ENCODE assay signal across 20 cellular contexts in genomic region chr16:751152-752007, GRCh38. TPM values are rescaled to one million over a fixed set of nuclear protein-coding genes. Genes with fewer than 3 reads are reported as not detected.
DNase-seq lines count a peak whose midpoint lies in the region; ATAC-seq, FAIRE-seq and TF ChIP-seq lines count a peak whose summit lies in the region.
"Had no signal": no experiment of that assay in that cellular context is flagged by ENCODE, and none has a peak within 500 bp of the region (broad histone marks: within the 10 kb centered on the region; RNA-seq: fewer than 3 reads in every experiment).

No MANE protein-coding gene starts in this region.

- H3K9me3 ChIP-seq in cardiac muscle cell (ENCODE audit: low read depth) (no peaks in the 10 kb centered on the region), left ventricle myocardium inferior (replicated peaks) (no peaks in the 10 kb centered on the region), H1 (ENCODE audit: insufficient read depth in 2 of 2, low read depth in 1 of 2, low read length in 1 of 2) (0 out of 4 replicates have a peak, but pooled peaks cover 0 to 1% of the 10 kb centered on the region in 2 experiments), lower lobe of right lung (no peaks in the 10 kb centered on the region)
- H3K9me3 ChIP-seq: prostate gland had no signal

- 0 out of 2 replicates have a peak overlapping the region, but pooled peaks have one; percentile 72 for H2BK15ac ChIP-seq in H1 (ENCODE audit: low read length)

- H3K79me1 ChIP-seq in H1 (ENCODE audit: low read depth, low read length): no peaks in the 10 kb centered on the region

- H2BK20ac ChIP-seq in H1 (ENCODE audit: low read length): no peak overlapping the region

- CTCF ChIA-PET in H1 (lab: Charles Lee; ENCODE audit: partially characterized antibody): interaction anchor here (1.0 to 35.8 kb wide), 8 partner anchors 10 to 37 kb away, joined by 3 to 977 read pairs (median 12); partner anchors contain the start of genes ANTKMT, CCDC78, CHTF18 and CIAO3

- 0 out of 2 replicates have a peak overlapping the region, but pooled peaks have one; percentile 60 for H2BK12ac ChIP-seq in H1 (ENCODE audit: low read depth, low read length)

- H3K4me3 ChIP-seq in cardiac muscle cell (no peak overlapping the region), left ventricle myocardium inferior (no peak overlapping the region), H1 (ENCODE audit: extremely low read depth in 1 of 4, insufficient read depth in 2 of 4, low read depth in 3 of 4, low read length in 4 of 4) (no peak overlapping the region), lower lobe of right lung (no peak overlapping the region), lower leg skin (ENCODE audit: low read depth, poor library complexity, severe bottlenecking) (no peak overlapping the region)
- H3K4me3 ChIP-seq: prostate gland had no signal

- H3K4me1 Mint-ChIP-seq in immature natural killer cell: no peaks in the 10 kb centered on the region

- H4K8ac ChIP-seq in H1 (ENCODE audit: extremely low read depth, insufficient read depth, low read length): peak overlapping the region; percentile 45

- H2BK120ac ChIP-seq in H1 (replicated peaks; ENCODE audit: low read depth, low read length): no peak overlapping the region

- peak overlapping the region; percentile 66 for H3K27ac ChIP-seq in cardiac muscle cell
- H3K27ac ChIP-seq in left ventricle myocardium inferior (replicated peaks): no peak overlapping the region
- H3K27ac ChIP-seq in H1 (ENCODE audit: low read depth, low read length): no peak overlapping the region
- no peak overlapping the region for H3K27ac ChIP-seq in lower lobe of right lung

- POLR2A ChIA-PET in H1 (lab: Charles Lee; ENCODE audit: partially characterized antibody): interaction anchor here (0.8 to 2.2 kb wide), 10 partner anchors 10 to 45 kb away, joined by 3 to 8 read pairs (median 3); partner anchors contain the start of genes CHTF18, CIAO3, MSLN and RPUSD1

- FAIRE-seq in H1 (lab: Jason Lieb, UNC): no peak

- peaks cover 0 to 5% (median 2%) of the 10 kb centered on the region in 3 donors for H3K27me3 Mint-ChIP-seq in immature natural killer cell (ENCODE audit: low read depth in 3 of 3)
- H3K27me3 Mint-ChIP-seq: CD4-positive, CD25-positive, alpha-beta regulatory T cell had no signal

- H4K5ac ChIP-seq in H1 (ENCODE audit: insufficient read length, low read depth, low read length): no peak overlapping the region

- 0 out of 2 replicates have a peak overlapping the region, but pooled peaks have one; percentile 35 for H2BK5ac ChIP-seq in H1 (ENCODE audit: low read depth, low read length)

- H2AK5ac ChIP-seq in H1 (ENCODE audit: low read depth, low read length): no peak overlapping the region

- no peak overlapping the region for H3K27ac Mint-ChIP-seq in immature natural killer cell
- H3K27ac Mint-ChIP-seq: activated CD8-positive, alpha-beta T cell treated with anti-CD3 and anti-CD28 coated beads, Interleukin-2, amount 10 ng/mL, durations not matched to agents 7 days and 5 days; activated naive CD8-positive, alpha-beta T cell treated with anti-CD3 and anti-CD28 coated beads, Interleukin-2, amount 10 ng/mL, durations not matched to agents 7 days and 5 days; activated T-cell treated with anti-CD3 and anti-CD28 coated beads, Interleukin-2, amount 50 U/mL, for 72 hours; CD4-positive, CD25-positive, alpha-beta regulatory T cell; effector memory CD8-positive, alpha-beta T cell; HFFc6; type B pancreatic cell had no signal

- H3K36me3 ChIP-seq in cardiac muscle cell (no peaks in the 10 kb centered on the region), left ventricle myocardium inferior (no peaks in the 10 kb centered on the region), H1 (ENCODE audit: control insufficient read depth in 2 of 4, insufficient read depth in 4 of 4, low read length in 3 of 4) (no peaks in the 10 kb centered on the region), lower lobe of right lung (no peaks in the 10 kb centered on the region)
- H3K36me3 ChIP-seq: prostate gland had no signal

- peak overlapping the region; percentile 14 to 36; a peak in 3 of 4 replicates for H3K4me2 ChIP-seq in H1 (ENCODE audit: insufficient read depth in 1 of 2, low read depth in 2 of 2, low read length in 2 of 2)

- no peak overlapping the region for H3K4ac ChIP-seq in H1 (replicated peaks; ENCODE audit: insufficient read length, low read depth, low read length)

- H3K27me3 ChIP-seq in cardiac muscle cell (no peaks in the 10 kb centered on the region), left ventricle myocardium inferior (ENCODE audit: low read depth) (peaks cover 34% of the 10 kb centered on the region), H1 (replicated peaks in 1 of 4; ENCODE audit: control insufficient read depth in 3 of 4, extremely low read depth in 1 of 4, insufficient read depth in 3 of 4, low read length in 3 of 4) (no peaks in the 10 kb centered on the region), lower lobe of right lung (ENCODE audit: low read depth) (no peaks in the 10 kb centered on the region)

- WGBS in H1 (ENCODE audit: extremely low coverage in 1 of 2, insufficient coverage in 1 of 2, insufficient read length in 1 of 2, insufficient replicate concordance in 2 of 2, low coverage in 1 of 2, low lambda C conversion rate in 2 of 2, missing lambda C conversion rate in 1 of 2), 2 experiments: 80% methylated on average over 39 of the region's 39 CpGs; no CpG with 5 or more reads in 1 of the 2 experiments
- 50 to 60% methylated on average over 39 of the region's 39 CpGs for WGBS in lower leg skin, 2 donors

- H3K23ac ChIP-seq in H1 (ENCODE audit: insufficient read length): no peak overlapping the region

- H3K4me1 ChIP-seq in cardiac muscle cell (ENCODE audit: low read depth) (peaks cover 3% of the 10 kb centered on the region), left ventricle myocardium inferior (no peaks in the 10 kb centered on the region), H1 (replicated peaks in 1 of 4; ENCODE audit: control insufficient read depth in 3 of 4, insufficient read depth in 4 of 4, low read length in 3 of 4) (peaks cover 3 to 12% (median 5%) of the 10 kb centered on the region in 4 experiments; a peak in 5 of 7 replicates), lower lobe of right lung (no peaks in the 10 kb centered on the region)
- H3K4me1 ChIP-seq: prostate gland had no signal

- TF ChIP-seq CTCF in cardiac muscle cell (IDR thresholded peaks at IDR 0.05; ENCODE audit: low read depth, low read length) (no peak), left ventricle myocardium inferior (IDR thresholded peaks at IDR 0.05; ENCODE audit: borderline replicate concordance) (no peak), H1 (IDR thresholded peaks at IDR 0.05; ENCODE audit: control extremely low read depth in 1 of 3, insufficient read depth in 1 of 3, low read depth in 1 of 3, low read length in 3 of 3) (no peak), lower lobe of right lung (IDR thresholded peaks at IDR 0.05) (no peak), lower leg skin (IDR thresholded peaks at IDR 0.05) (no peak)

- no peaks in the 10 kb centered on the region for H3K23me2 ChIP-seq in H1 (ENCODE audit: low read depth, low read length)

- DNase-seq in cardiac muscle cell (ENCODE audit: low read depth in 1 of 2, low spot score in 1 of 2) (no peak), left ventricle myocardium inferior (no peak), H1 (ENCODE audit: low read depth in 1 of 2, low spot score in 2 of 2) (no peak), lower lobe of right lung (peak; percentile 49), lower leg skin (ENCODE audit: low spot score in 2 of 2) (no peak), immature natural killer cell (no peak), activated gamma-delta T cell (lab: John Stamatoyannopoulos, UW) (no peak)
- DNase-seq: ACHN; activated CD8-positive, alpha-beta T cell treated with anti-CD3 and anti-CD28 coated beads, Interleukin-2, amount 10 ng/mL, durations not matched to agents 7 days and 5 days; activated naive CD8-positive, alpha-beta T cell treated with anti-CD3 and anti-CD28 coated beads, Interleukin-2, amount 10 ng/mL, durations not matched to agents 7 days and 5 days; activated T-cell treated with anti-CD3 and anti-CD28 coated beads, Interleukin-2, amount 50 U/mL, for 72 hours; CD4-positive, CD25-positive, alpha-beta regulatory T cell; effector memory CD8-positive, alpha-beta T cell; HFFc6; NCI-H146; NK-92 treated with Interleukin-12 subunit alpha and Interleukin-12 subunit beta, amount 100 ng/mL, for 24 hours had no signal

- no peak overlapping the region for H3K4me3 Mint-ChIP-seq in immature natural killer cell
- H3K4me3 Mint-ChIP-seq: activated CD8-positive, alpha-beta T cell treated with anti-CD3 and anti-CD28 coated beads, Interleukin-2, amount 10 ng/mL, durations not matched to agents 7 days and 5 days; activated naive CD8-positive, alpha-beta T cell treated with anti-CD3 and anti-CD28 coated beads, Interleukin-2, amount 10 ng/mL, durations not matched to agents 7 days and 5 days; activated T-cell treated with anti-CD3 and anti-CD28 coated beads, Interleukin-2, amount 50 U/mL, for 72 hours; CD4-positive, CD25-positive, alpha-beta regulatory T cell; effector memory CD8-positive, alpha-beta T cell; HFFc6 had no signal

- no peak overlapping the region for H3K14ac ChIP-seq in H1 (ENCODE audit: insufficient read length)

- no peaks in the 10 kb centered on the region for H3K9me3 Mint-ChIP-seq in immature natural killer cell
- H3K9me3 Mint-ChIP-seq: activated naive CD8-positive, alpha-beta T cell treated with anti-CD3 and anti-CD28 coated beads, Interleukin-2, amount 10 ng/mL, durations not matched to agents 7 days and 5 days; activated T-cell treated with anti-CD3 and anti-CD28 coated beads, Interleukin-2, amount 50 U/mL, for 72 hours; HFFc6; type B pancreatic cell had no signal

- no peaks in the 10 kb centered on the region for H3K36me3 Mint-ChIP-seq in immature natural killer cell
- H3K36me3 Mint-ChIP-seq: activated naive CD8-positive, alpha-beta T cell treated with anti-CD3 and anti-CD28 coated beads, Interleukin-2, amount 10 ng/mL, durations not matched to agents 7 days and 5 days; CD4-positive, CD25-positive, alpha-beta regulatory T cell; type B pancreatic cell had no signal

- H2AFZ ChIP-seq in H1 (ENCODE audit: low read length): no peak overlapping the region

- H3K79me2 ChIP-seq in H1 (ENCODE audit: control insufficient read depth in 1 of 2, insufficient read depth in 2 of 2, low read length in 2 of 2): no peaks in the 10 kb centered on the region

- no peak for TF ChIP-seq EP300 in H1 (IDR thresholded peaks at IDR 0.05; ENCODE audit: borderline replicate concordance in 1 of 2, low read depth in 2 of 2, low read length in 2 of 2)

- H4K91ac ChIP-seq in H1 (replicated peaks; ENCODE audit: insufficient read length, low read length): no peak overlapping the region

- intact Hi-C loops in left ventricle myocardium inferior (cut with micrococcal nuclease) (no loop called here), lower lobe of right lung (cut with DNase I) (no loop called here), lower leg skin (cut with DNase I; ENCODE audit: low total_unique reads) (no loop called here)

- no peak overlapping the region for H3K9ac ChIP-seq in H1 (replicated peaks in 1 of 4; ENCODE audit: extremely low read depth in 1 of 4, low read depth in 3 of 4, low read length in 3 of 4)

- TF ChIP-seq RAD21 in H1 (IDR thresholded peaks at IDR 0.05 in 1 of 2, conservative IDR thresholded peaks at IDR 0.05 in 1 of 2; ENCODE audit: low read depth in 2 of 2, low read length in 2 of 2): no peak

- no peak overlapping the region for H3K56ac ChIP-seq in H1 (replicated peaks; ENCODE audit: insufficient read length, low read depth, low read length)

- no peak overlapping the region; the same call in 1 of the 2 replicates for H3K18ac ChIP-seq in H1 (ENCODE audit: extremely low read depth, low read length)

- TF ChIP-seq POLR2A in H1 (IDR thresholded peaks at IDR 0.05; ENCODE audit: control extremely low read depth in 1 of 2, low read depth in 2 of 2, low read length in 2 of 2) (no peak; a peak in 1 of 3 replicates), lower leg skin (IDR thresholded peaks at IDR 0.05) (no peak)

- ATAC-seq in lower lobe of right lung (peak; percentile 63 to 82), HG03432 (IDR thresholded peaks at IDR 0.05; ENCODE audit: unreplicated experiment) (no peak)
- ATAC-seq: activated CD8-positive, alpha-beta T cell treated with anti-CD3 and anti-CD28 coated beads, Interleukin-2, amount 10 ng/mL, durations not matched to agents 7 days and 5 days; activated T-cell treated with anti-CD3 and anti-CD28 coated beads, Interleukin-2, amount 50 U/mL, for 72 hours; effector memory CD8-positive, alpha-beta T cell had no signal

- H4K20me1 ChIP-seq in H1 (replicated peaks in 1 of 2; ENCODE audit: control insufficient read depth in 1 of 2, insufficient read depth in 2 of 2, low read length in 2 of 2): no peaks in the 10 kb centered on the region

RNA-seq across cellular contexts. Expression of gene MSLN, which starts 9.2 kb away (rescaled TPM):
- total RNA-seq in cardiac muscle cell (0.32 and 4.5 TPM in 2 replicates), left ventricle myocardium inferior (0.91 TPM), lower lobe of right lung (42.6 TPM), lower leg skin (1 to 10 TPM in 3 of 4 donors, not detected in 1; 1.1 to 4.3 (median 4.0) TPM)
- polyA plus RNA-seq in cardiac muscle cell (not detected in 2 replicates), H1 (2011; rRNA removed) (0.31 and 0.50 TPM in 2 replicates), immature natural killer cell (not detected)
- 0.28 TPM in 1 of 2 replicates, not detected in the other for total RNA-seq in H1 (2021; fragmentation: NEBNext Ultra II Directional; extraction: Animal tissue kit (Norgen Biotek cat#: 25700))
- 0.37 TPM for polyA plus RNA-seq in H1 (2011; cell fraction: cytosol; rRNA removed)
- polyA plus RNA-seq in H1 (2011; cell fraction: nucleus; rRNA removed): 1.5 TPM
- polyA plus RNA-seq in H1 (2012, experiment 1 of 2): 0.24 to 0.56 TPM (median 0.29 TPM) in 3 of 4 replicates, not detected in the other
- 0.18 TPM for polyA plus RNA-seq in H1 (2012, experiment 2 of 2)
- polyA plus RNA-seq in H1 (2013, experiment 1 of 2): 0.51 TPM
- polyA plus RNA-seq in H1 (2013, experiment 2 of 2): 0.18 TPM
- 0.44 TPM in 1 of 2 replicates, not detected in the other for polyA minus RNA-seq in H1 (2011; rRNA and poly(A)+ RNA removed)
- polyA minus RNA-seq in H1 (2011; cell fraction: cytosol; rRNA and poly(A)+ RNA removed): 1.9 TPM
- 1.6 TPM for polyA minus RNA-seq in H1 (2011; cell fraction: nucleus; rRNA and poly(A)+ RNA removed)
- total RNA-seq: activated CD8-positive, alpha-beta T cell treated with anti-CD3 and anti-CD28 coated beads, Interleukin-2, amount 10 ng/mL, durations not matched to agents 7 days and 5 days; activated naive CD8-positive, alpha-beta T cell treated with anti-CD3 and anti-CD28 coated beads, Interleukin-2, amount 10 ng/mL, durations not matched to agents 7 days and 5 days; activated T-cell treated with anti-CD3 and anti-CD28 coated beads, Interleukin-2, amount 50 U/mL, for 72 hours; CD4-positive, CD25-positive, alpha-beta regulatory T cell; HT1080 had no signal
- polyA plus RNA-seq: CD4-positive, CD25-positive, alpha-beta regulatory T cell had no signal

RNA-seq across cellular contexts. Expression of gene CIAO3, which starts 10.6 kb away (rescaled TPM):
- total RNA-seq in cardiac muscle cell (46.2 and 67.7 TPM in 2 replicates), left ventricle myocardium inferior (30.3 TPM), lower lobe of right lung (24.3 TPM), lower leg skin (10 to 100 TPM; 34.7 to 75.8 (median 42.2) TPM)
- polyA plus RNA-seq in cardiac muscle cell (43.3 and 72.2 TPM in 2 replicates), H1 (2011; rRNA removed) (20.0 and 29.6 TPM in 2 replicates), immature natural killer cell (10 to 100 TPM in 2 of 3 donors, 1 to 10 TPM in 1; 4.6 to 25.5 (median 17.5) TPM)
- total RNA-seq in H1 (2021; fragmentation: NEBNext Ultra II Directional; extraction: Animal tissue kit (Norgen Biotek cat#: 25700)): 20.4 and 21.0 TPM in 2 replicates
- polyA plus RNA-seq in H1 (2011; cell fraction: cytosol; rRNA removed): 22.4 TPM
- 97.6 TPM for polyA plus RNA-seq in H1 (2011; cell fraction: nucleus; rRNA removed)
- polyA plus RNA-seq in H1 (2012, experiment 1 of 2): 14.5 to 22.5 TPM (median 20.0 TPM) in 4 replicates
- 20.5 TPM for polyA plus RNA-seq in H1 (2012, experiment 2 of 2)
- 10.8 TPM for polyA plus RNA-seq in H1 (2013, experiment 1 of 2)
- polyA plus RNA-seq in H1 (2013, experiment 2 of 2): 10.0 TPM
- polyA minus RNA-seq in H1 (2011; rRNA and poly(A)+ RNA removed): 17.6 and 21.1 TPM in 2 replicates
- 21.1 TPM for polyA minus RNA-seq in H1 (2011; cell fraction: cytosol; rRNA and poly(A)+ RNA removed)
- 52.8 TPM for polyA minus RNA-seq in H1 (2011; cell fraction: nucleus; rRNA and poly(A)+ RNA removed)

RNA-seq across cellular contexts. Expression of gene HAGHL, which starts 24.5 kb away (rescaled TPM):
- 31.6 and 47.5 TPM in 2 replicates for total RNA-seq in cardiac muscle cell
- 27.7 and 37.0 TPM in 2 replicates for polyA plus RNA-seq in cardiac muscle cell
- 12.0 TPM for total RNA-seq in left ventricle myocardium inferior
- 23.1 and 26.6 TPM in 2 replicates for total RNA-seq in H1 (2021; fragmentation: NEBNext Ultra II Directional; extraction: Animal tissue kit (Norgen Biotek cat#: 25700))
- 26.9 and 41.5 TPM in 2 replicates for polyA plus RNA-seq in H1 (2011; rRNA removed)
- polyA plus RNA-seq in H1 (2011; cell fraction: cytosol; rRNA removed): 40.3 TPM
- 107 TPM for polyA plus RNA-seq in H1 (2011; cell fraction: nucleus; rRNA removed)
- 12.3 to 24.7 TPM (median 23.4 TPM) in 4 replicates for polyA plus RNA-seq in H1 (2012, experiment 1 of 2)
- polyA plus RNA-seq in H1 (2012, experiment 2 of 2): 11.8 TPM
- polyA plus RNA-seq in H1 (2013, experiment 1 of 2): 12.5 TPM
- polyA plus RNA-seq in H1 (2013, experiment 2 of 2): 14.3 TPM
- polyA minus RNA-seq in H1 (2011; rRNA and poly(A)+ RNA removed): 2.0 and 3.2 TPM in 2 replicates
- polyA minus RNA-seq in H1 (2011; cell fraction: cytosol; rRNA and poly(A)+ RNA removed): 12.3 TPM
- 15.1 TPM for polyA minus RNA-seq in H1 (2011; cell fraction: nucleus; rRNA and poly(A)+ RNA removed)
- 15.6 TPM for total RNA-seq in lower lobe of right lung
- 1 to 10 TPM; 4.5 to 6.3 (median 6.0) TPM for total RNA-seq in lower leg skin
- polyA plus RNA-seq in immature natural killer cell: 10 to 100 TPM in 1 of 3 donors, 1 to 10 TPM in 2; 6.4 to 12.0 (median 9.1) TPM

RNA-seq across cellular contexts. Expression of gene CCDC78, which starts 25.1 kb away (rescaled TPM):
- 9.7 and 16.5 TPM in 2 replicates for total RNA-seq in cardiac muscle cell
- polyA plus RNA-seq in cardiac muscle cell: 3.6 and 4.2 TPM in 2 replicates
- 0.49 TPM for total RNA-seq in left ventricle myocardium inferior
- 8.2 and 8.5 TPM in 2 replicates for total RNA-seq in H1 (2021; fragmentation: NEBNext Ultra II Directional; extraction: Animal tissue kit (Norgen Biotek cat#: 25700))
- polyA plus RNA-seq in H1 (2011; rRNA removed): 7.1 and 10.9 TPM in 2 replicates
- 9.8 TPM for polyA plus RNA-seq in H1 (2011; cell fraction: cytosol; rRNA removed)
- polyA plus RNA-seq in H1 (2011; cell fraction: nucleus; rRNA removed): 90.1 TPM
- polyA plus RNA-seq in H1 (2012, experiment 1 of 2): 7.2 to 12.1 TPM (median 10.1 TPM) in 4 replicates
- polyA plus RNA-seq in H1 (2012, experiment 2 of 2): 4.7 TPM
- 6.5 TPM for polyA plus RNA-seq in H1 (2013, experiment 1 of 2)
- polyA plus RNA-seq in H1 (2013, experiment 2 of 2): 6.2 TPM
- 1.3 and 1.4 TPM in 2 replicates for polyA minus RNA-seq in H1 (2011; rRNA and poly(A)+ RNA removed)
- 2.9 TPM for polyA minus RNA-seq in H1 (2011; cell fraction: cytosol; rRNA and poly(A)+ RNA removed)
- 14.3 TPM for polyA minus RNA-seq in H1 (2011; cell fraction: nucleus; rRNA and poly(A)+ RNA removed)
- total RNA-seq in lower lobe of right lung: 26.1 TPM
- under 1 TPM in 2 of 4 donors, not detected in 2; 0.52 to 0.55 TPM for total RNA-seq in lower leg skin
- 1 to 10 TPM in 2 of 3 donors, under 1 TPM in 1; 0.34 to 1.7 (median 1.4) TPM for polyA plus RNA-seq in immature natural killer cell

RNA-seq across cellular contexts. Expression of gene ANTKMT, which starts 30.4 kb away (rescaled TPM):
- total RNA-seq in cardiac muscle cell (55.1 and 62.5 TPM in 2 replicates), left ventricle myocardium inferior (30.7 TPM), lower lobe of right lung (36.5 TPM), lower leg skin (10 to 100 TPM; 24.9 to 42.4 (median 32.1) TPM)
- polyA plus RNA-seq in cardiac muscle cell (72.4 and 82.6 TPM in 2 replicates), H1 (2011; rRNA removed) (26.6 and 50.3 TPM in 2 replicates), immature natural killer cell (100 to 1,000 TPM in 1 of 3 donors, 10 to 100 TPM in 2; 71.7 to 110 (median 94.1) TPM)
- total RNA-seq in H1 (2021; fragmentation: NEBNext Ultra II Directional; extraction: Animal tissue kit (Norgen Biotek cat#: 25700)): 26.5 and 31.8 TPM in 2 replicates
- polyA plus RNA-seq in H1 (2011; cell fraction: cytosol; rRNA removed): 26.8 TPM
- polyA plus RNA-seq in H1 (2011; cell fraction: nucleus; rRNA removed): 47.4 TPM
- polyA plus RNA-seq in H1 (2012, experiment 1 of 2): 5.3 to 19.7 TPM (median 15.5 TPM) in 4 replicates
- 9.2 TPM for polyA plus RNA-seq in H1 (2012, experiment 2 of 2)
- 26.3 TPM for polyA plus RNA-seq in H1 (2013, experiment 1 of 2)
- 25.7 TPM for polyA plus RNA-seq in H1 (2013, experiment 2 of 2)
- 0.66 and 1.2 TPM in 2 replicates for polyA minus RNA-seq in H1 (2011; rRNA and poly(A)+ RNA removed)
- polyA minus RNA-seq in H1 (2011; cell fraction: cytosol; rRNA and poly(A)+ RNA removed): 13.1 TPM
- polyA minus RNA-seq in H1 (2011; cell fraction: nucleus; rRNA and poly(A)+ RNA removed): 15.1 TPM
